In the genomic region with DNA sequence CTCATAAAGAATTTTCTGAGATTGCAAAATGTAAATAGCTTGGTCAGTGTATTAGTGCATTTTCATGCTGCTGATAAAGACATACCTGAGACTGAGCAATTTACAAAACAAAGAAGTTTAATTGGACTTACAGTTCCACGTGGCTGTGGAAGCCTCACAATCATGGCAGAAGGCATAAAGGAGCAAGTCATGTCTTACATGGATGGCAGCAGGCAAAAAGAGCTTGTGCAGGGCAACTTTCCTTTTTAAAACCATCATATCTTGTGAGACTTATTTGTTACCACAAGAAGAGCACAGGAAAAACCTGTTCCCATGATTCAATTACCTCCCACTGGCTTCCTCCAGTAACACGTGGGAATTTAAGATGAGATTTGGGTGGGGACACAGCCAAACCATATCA, we compare ENCODE assay signal across 30 cellular contexts.
"Had no signal": no experiment of that assay in that cellular context is flagged by ENCODE, and none has a peak within 500 bp of the region (broad histone marks: within the 10 kb centered on the region; RNA-seq: fewer than 3 reads in every experiment).

No MANE protein-coding gene starts in this region.

- H3K4me3 ChIP-seq: colonic mucosa, coronary artery, dorsolateral prefrontal cortex, esophagus muscularis mucosa, esophagus squamous epithelium, gastrocnemius medialis, gastroesophageal sphincter, heart left ventricle, heart right ventricle, hepatocyte had no signal

- ATAC-seq: effector memory CD8-positive, alpha-beta T cell; esophagus mucosa; foreskin keratinocyte; gastrocnemius medialis; gastroesophageal sphincter; heart left ventricle; heart right ventricle had no signal

- H3K36me3 ChIP-seq: colonic mucosa, esophagus muscularis mucosa, esophagus squamous epithelium, gastrocnemius medialis, gastroesophageal sphincter, heart left ventricle, heart right ventricle had no signal

- H3K79me2 ChIP-seq: hepatocyte had no signal

- H3K27ac Mint-ChIP-seq: dendritic cell treated with granulocyte-macrophage colony-stimulating factor and Interleukin-4, amounts not matched to agents 40 ng/mL and 50 ng/mL, for 4 days; effector memory CD8-positive, alpha-beta T cell; endodermal cell had no signal

- H3K9me3 Mint-ChIP-seq: dendritic cell treated with granulocyte-macrophage colony-stimulating factor and Interleukin-4, amounts not matched to agents 40 ng/mL and 50 ng/mL, for 4 days had no signal

- H3K4me3 Mint-ChIP-seq: dendritic cell treated with granulocyte-macrophage colony-stimulating factor and Interleukin-4, amounts not matched to agents 40 ng/mL and 50 ng/mL, for 4 days; effector memory CD8-positive, alpha-beta T cell; endodermal cell had no signal

- H2AFZ ChIP-seq: hepatocyte had no signal

- H3K4me2 ChIP-seq: hepatocyte had no signal

- H3K27me3 ChIP-seq: dorsolateral prefrontal cortex, esophagus muscularis mucosa, esophagus squamous epithelium, foreskin keratinocyte, gastrocnemius medialis, gastroesophageal sphincter, heart left ventricle, heart right ventricle, hepatocyte had no signal

- H3K9me3 ChIP-seq: colonic mucosa, esophagus muscularis mucosa, esophagus squamous epithelium, gastrocnemius medialis, gastroesophageal sphincter had no signal

- H3K4me1 Mint-ChIP-seq: endodermal cell had no signal

- H3K4me1 ChIP-seq: colonic mucosa, esophagus muscularis mucosa, esophagus squamous epithelium, foreskin keratinocyte, gastrocnemius medialis, gastroesophageal sphincter, heart left ventricle, heart right ventricle had no signal

- FAIRE-seq: colon, endometrium, endothelial cell of umbilical vein, frontal cortex had no signal

- H3K27me3 Mint-ChIP-seq: dendritic cell treated with granulocyte-macrophage colony-stimulating factor and Interleukin-4, amounts not matched to agents 40 ng/mL and 50 ng/mL, for 4 days had no signal

- DNase-seq: colonic mucosa; cortex of kidney; dermis blood vessel endothelial cell; dorsolateral prefrontal cortex; effector CD4-positive, alpha-beta T cell; effector CD8-positive, alpha-beta T cell; effector memory CD4-positive, alpha-beta T cell; effector memory CD8-positive, alpha-beta T cell; endodermal cell; erythroblast; esophagus squamous epithelium; foreskin fibroblast; foreskin keratinocyte; foreskin melanocyte; gastrocnemius medialis; glutamatergic neuron; head of caudate nucleus; heart left ventricle; heart right ventricle had no signal

- H3K27ac ChIP-seq: colonic mucosa, coronary artery, dorsolateral prefrontal cortex, epithelial cell of prostate, esophagus muscularis mucosa, esophagus squamous epithelium, foreskin keratinocyte, gastrocnemius medialis, gastroesophageal sphincter, heart left ventricle, heart right ventricle, hepatocyte had no signal
